In the genomic region with DNA sequence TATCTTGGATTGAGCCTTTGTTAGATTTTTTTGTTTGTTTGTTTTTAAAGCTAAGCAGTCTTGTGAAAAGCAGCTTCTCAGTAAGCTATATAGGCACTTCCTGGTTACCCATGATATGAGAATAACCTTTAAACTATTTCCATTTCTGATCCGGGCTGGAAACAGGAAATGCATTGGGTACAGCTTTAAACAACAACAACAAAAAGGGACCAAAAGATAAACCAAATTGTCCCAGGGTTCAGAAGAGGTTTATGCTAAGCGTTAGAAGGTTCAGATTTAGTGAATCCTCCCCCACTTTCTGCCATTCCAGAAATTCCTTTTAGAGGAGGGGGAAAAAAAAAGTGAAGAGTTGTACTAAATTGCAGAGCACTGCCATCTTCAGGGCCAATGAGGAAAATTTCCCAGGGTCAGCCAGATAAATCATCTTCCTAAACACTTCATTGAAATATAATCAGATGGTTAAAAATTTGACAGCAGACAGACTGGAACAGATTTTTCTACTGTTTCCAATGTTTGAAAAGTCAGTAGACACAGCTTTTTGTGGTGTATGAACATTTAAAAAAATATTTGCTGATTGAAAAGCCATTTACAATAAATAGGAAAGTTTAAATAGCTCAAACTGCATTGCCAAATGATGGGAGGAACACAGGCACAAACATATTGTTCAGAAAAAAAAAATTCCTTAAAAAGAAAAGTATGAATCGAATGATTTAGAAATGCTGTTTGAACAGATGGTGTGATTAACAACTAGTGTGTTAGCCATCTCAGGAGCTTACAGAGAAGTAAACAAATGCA, we compare ENCODE assay signal across 8 cellular contexts.
DNase-seq lines count a peak whose midpoint lies in the region; ATAC-seq and TF ChIP-seq lines count a peak whose summit lies in the region.

No MANE protein-coding gene starts in this region.

- H3K27ac Mint-ChIP-seq in activated T-cell treated with anti-CD3 and anti-CD28 coated beads, Interleukin-2, amount 50 U/mL, for 24 hours = no peak overlapping the region

- peak; percentile 15; the same call in 1 of the 2 replicates for TF ChIP-seq CTCF in GM12875 (IDR thresholded peaks at IDR 0.05; ENCODE audit: borderline replicate concordance, insufficient read depth, low read depth, low read length)
- peak; percentile 72 for TF ChIP-seq CTCF in cardiac fibroblast (IDR thresholded peaks at IDR 0.05; ENCODE audit: low read depth, low read length)
- peak; percentile 59 to 84 (median 65) for TF ChIP-seq CTCF in tibial nerve (IDR thresholded peaks at IDR 0.05)

- peak overlapping the region in 3 of 4 donors; percentile 8 to 68 (median 65) for H3K27ac ChIP-seq in tibial nerve

- no peaks in the 10 kb centered on the region for H3K36me3 ChIP-seq in tibial nerve

- no peaks in the 10 kb centered on the region for H3K4me1 Mint-ChIP-seq in activated T-cell treated with anti-CD3 and anti-CD28 coated beads, Interleukin-2, amount 50 U/mL, for 24 hours (ENCODE audit: low read depth)

- H3K4me3 ChIP-seq in GM12875 (ENCODE audit: low read depth, low read length) = no peak overlapping the region
- H3K4me3 ChIP-seq in cardiac fibroblast (replicated peaks in 1 of 2; ENCODE audit: low read depth in 2 of 2, low read length in 2 of 2) = peak overlapping the region in 1 of 2 donors; percentile 4
- peak overlapping the region in 2 of 4 donors; percentile 20 to 30 for H3K4me3 ChIP-seq in tibial nerve

- H3K9me3 ChIP-seq in tibial nerve = no peaks in the 10 kb centered on the region

- H3K4me3 Mint-ChIP-seq in activated T-cell treated with anti-CD3 and anti-CD28 coated beads, Interleukin-2, amount 50 U/mL, for 24 hours = no peak overlapping the region

- peak; percentile 90 for DNase-seq in ACHN
- peak; percentile 46 for DNase-seq in NCI-H446 treated with DMSO at 0.1 percent for 48 hours (lab: John Stamatoyannopoulos, UW)
- peak; percentile 93 for DNase-seq in cardiac fibroblast (ENCODE audit: low read depth in 2 of 2)
- no peak for DNase-seq in left colon
- peak in 1 of 2 donors; percentile 47 for DNase-seq in tibial nerve (ENCODE audit: low spot score in 2 of 2)
- DNase-seq in activated T-cell treated with anti-CD3 and anti-CD28 coated beads, Interleukin-2, amount 50 U/mL, for 24 hours = no peak
- no peak for DNase-seq in DMS79 treated with DMSO at 0.1 percent for 48 hours (lab: John Stamatoyannopoulos, UW)

- in situ Hi-C loops in ACHN (cut with HindIII; ENCODE audit: low pct_ligation_motif_present, low pct_unique_long_range_greater_than_20kb, low sequenced_read_pairs) = no loop called here

- peak in 1 of 2 donors; percentile 30 for TF ChIP-seq EP300 in tibial nerve (IDR thresholded peaks at IDR 0.05)

- no peaks in the 10 kb centered on the region for H3K27me3 Mint-ChIP-seq in activated T-cell treated with anti-CD3 and anti-CD28 coated beads, Interleukin-2, amount 50 U/mL, for 24 hours

- intact Hi-C loops in left colon (cut with DNase I, micrococcal nuclease) = loop anchor here in 1 of 2 donors (10.0 kb wide), 1 partner anchor 645 kb away; no protein-coding TSS in a partner anchor

- TF ChIP-seq POLR2A in tibial nerve (IDR thresholded peaks at IDR 0.05) = no peak

- H3K36me3 Mint-ChIP-seq in activated T-cell treated with anti-CD3 and anti-CD28 coated beads, Interleukin-2, amount 50 U/mL, for 24 hours (ENCODE audit: low read depth) = no peaks in the 10 kb centered on the region

- 5 to 8% methylated on average over 3 of the region's 3 CpGs for WGBS in tibial nerve, 2 donors

- no peaks in the 10 kb centered on the region for H3K27me3 ChIP-seq in tibial nerve

- peak; percentile 88 for ATAC-seq in left colon

- H3K4me1 ChIP-seq in tibial nerve = peaks cover 0 to 9% (median 0%) of the 10 kb centered on the region in 4 donors

- no peaks in the 10 kb centered on the region for H3K9me3 Mint-ChIP-seq in activated T-cell treated with anti-CD3 and anti-CD28 coated beads, Interleukin-2, amount 50 U/mL, for 24 hours

Comparison
In these comparisons a context has a peak if more than half of its experiments do, and no peak if none do; other contexts are left out.
1. DNase-seq: peak in ACHN (single experiment), NCI-H446 treated with DMSO at 0.1 percent for 48 hours (single experiment) and cardiac fibroblast (2 of 2); none in left colon (0 of 2), activated T-cell treated with anti-CD3 and anti-CD28 coated beads, Interleukin-2, amount 50 U/mL, for 24 hours (single experiment) and DMS79 treated with DMSO at 0.1 percent for 48 hours (single experiment).
2. CTCF ChIP-seq: peak in every context shown above with its lines; median percentile 72 in cardiac fibroblast; 65 in tibial nerve; 15 in GM12875.